ENCODE assay signal across 1 cellular context in genomic region chr20:7879883-7880282, GRCh38.
TF ChIP-seq lines count a peak whose summit lies in the region.

No MANE protein-coding gene starts in this region.

TF ChIP-seq in IMR-90, 13 proteins besides CTCF, POLR2A, EP300 and RAD21 (continued from another document):
- TF ChIP-seq BHLHE40 (IDR thresholded peaks at IDR 0.05; ENCODE audit: low read depth, low read length) = no peak
